8 cellular contexts compared by ENCODE assay signal in genomic region chr20:37693629-37694626, GRCh38. TPM values are rescaled to one million over a fixed set of nuclear protein-coding genes. Genes with fewer than 3 reads are reported as not detected.
DNase-seq lines count a peak whose midpoint lies in the region; ATAC-seq, FAIRE-seq and TF ChIP-seq lines count a peak whose summit lies in the region.

Gene CTNNBL1 (plus strand): TSS chr20:37694030. CDS start chr20:37694123, 93 bp downstream.

- no peaks in the 10 kb centered on the region for H3K9me3 ChIP-seq in right atrium auricular region

- peak within 1 kb of the TSS; percentile 75 to 90 for H3K4me3 ChIP-seq in right atrium auricular region

- H3K27ac ChIP-seq in right atrium auricular region, result peak within 1 kb of the TSS; percentile 62 to 69

- no peaks in the 10 kb centered on the region for H3K36me3 ChIP-seq in right atrium auricular region

- FAIRE-seq in urothelium cell line (lab: Jason Lieb, UNC), result peak; percentile 72

- H3K27me3 ChIP-seq in right atrium auricular region, result no peaks in the 10 kb centered on the region

- TF ChIP-seq CTCF in right atrium auricular region (IDR thresholded peaks at IDR 0.05), result peak in 1 of 2 donors; percentile 38

- H3K4me1 ChIP-seq in right atrium auricular region, result peaks cover 0 to 25% of the 10 kb centered on the region in 2 donors

- ATAC-seq in GM18499 (IDR thresholded peaks at IDR 0.05; ENCODE audit: insufficient read depth, unreplicated experiment) (peak; percentile 48), HG02943 (IDR thresholded peaks at IDR 0.05; ENCODE audit: low read depth, unreplicated experiment) (peak; percentile 73)

- DNase-seq in NCI-H187 treated with DMSO at 0.1 percent for 48 hours (lab: John Stamatoyannopoulos, UW), result peak; percentile 81
- peak; percentile 89 to 98 (median 93) for DNase-seq in T-helper 2 cell
- peak; percentile 46 to 98 (median 93) for DNase-seq in amygdala (lab: John Stamatoyannopoulos, UW)
- peak; percentile 96 for DNase-seq in right atrium auricular region (ENCODE audit: low spot score)
- peak; percentile 74 for DNase-seq in pulmonary artery endothelial cell (ENCODE audit: low read depth, low spot score)
- peak; percentile 97 for DNase-seq in urothelium cell line (ENCODE audit: low spot score)

RNA-seq across cellular contexts. Expression of gene CTNNBL1, which starts in this region (rescaled TPM):
- total RNA-seq in right atrium auricular region, result 10 to 100 TPM; 29.9 to 39.9 TPM
- 45.8 and 58.6 TPM in 2 replicates for total RNA-seq in pulmonary artery endothelial cell

Comparison
In these comparisons a context has a peak if more than half of its experiments do, and no peak if none do; other contexts are left out.
1. Peak in every context shown above with its lines: DNase-seq, ATAC-seq, H3K4me3 ChIP-seq and H3K27ac ChIP-seq.